In the genomic region with DNA sequence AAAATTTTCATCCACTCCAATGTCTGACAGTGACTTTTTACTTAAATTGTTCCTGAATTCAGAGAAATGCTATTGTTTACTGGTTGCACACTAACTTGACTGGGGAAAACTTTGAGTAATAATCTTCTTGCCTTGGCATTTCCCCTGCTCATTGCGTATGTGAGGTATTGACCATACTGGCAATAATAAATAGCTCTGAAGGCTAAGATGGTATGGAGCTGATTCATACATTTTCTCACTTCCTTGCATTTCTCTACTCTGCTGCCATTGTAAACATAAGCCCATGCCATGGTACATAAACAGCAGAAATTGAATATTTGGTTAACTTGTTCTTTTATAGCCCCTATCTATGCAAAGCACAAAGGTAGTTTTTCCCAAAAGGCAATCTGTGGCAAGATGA, we compare ENCODE assay signal across 1 cellular context.
TF ChIP-seq lines count a peak whose summit lies in the region.

No MANE protein-coding gene starts in this region.

TF ChIP-seq in SK-N-SH, 30 proteins besides CTCF, POLR2A, EP300 and RAD21 (continued from another document):
- TF ChIP-seq REST (IDR thresholded peaks at IDR 0.05; ENCODE audit: low read depth, low read length) (no peak), IRF3 (IDR thresholded peaks at IDR 0.05; ENCODE audit: low read depth, low read length) (no peak), YY1 (IDR thresholded peaks at IDR 0.05; ENCODE audit: low read depth) (no peak), SMC3 (IDR thresholded peaks at IDR 0.05; ENCODE audit: low read depth, low read length) (no peak), FOXJ3 (CRISPR knock-in tag; IDR thresholded peaks at IDR 0.05) (no peak), TAF1 (IDR thresholded peaks at IDR 0.05; ENCODE audit: borderline replicate concordance, low read depth, low read length) (no peak), NFIC (IDR thresholded peaks at IDR 0.05; ENCODE audit: borderline replicate concordance) (no peak), USF1 (IDR thresholded peaks at IDR 0.05; ENCODE audit: borderline replicate concordance, low read depth) (no peak), RXRA (IDR thresholded peaks at IDR 0.05; ENCODE audit: borderline replicate concordance, low read depth) (no peak), TEAD4 (IDR thresholded peaks at IDR 0.05; ENCODE audit: borderline replicate concordance, insufficient read depth) (no peak), ZBTB33 (IDR thresholded peaks at IDR 0.05; ENCODE audit: borderline replicate concordance, low read depth) (no peak), RCOR1 (IDR thresholded peaks at IDR 0.05; ENCODE audit: low read length) (no peak)
- TF ChIP-seq, protein P1, sequence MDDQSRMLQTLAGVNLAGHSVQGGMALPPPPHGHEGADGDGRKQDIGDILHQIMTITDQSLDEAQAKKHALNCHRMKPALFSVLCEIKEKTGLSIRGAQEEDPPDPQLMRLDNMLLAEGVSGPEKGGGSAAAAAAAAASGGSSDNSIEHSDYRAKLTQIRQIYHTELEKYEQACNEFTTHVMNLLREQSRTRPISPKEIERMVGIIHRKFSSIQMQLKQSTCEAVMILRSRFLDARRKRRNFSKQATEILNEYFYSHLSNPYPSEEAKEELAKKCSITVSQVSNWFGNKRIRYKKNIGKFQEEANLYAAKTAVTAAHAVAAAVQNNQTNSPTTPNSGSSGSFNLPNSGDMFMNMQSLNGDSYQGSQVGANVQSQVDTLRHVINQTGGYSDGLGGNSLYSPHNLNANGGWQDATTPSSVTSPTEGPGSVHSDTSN (IDR thresholded peaks at IDR 0.05): no peak
TF ChIP-seq in SK-N-SH: peak in this region for 0.
